1 cellular context compared by ENCODE assay signal in the genomic region with DNA sequence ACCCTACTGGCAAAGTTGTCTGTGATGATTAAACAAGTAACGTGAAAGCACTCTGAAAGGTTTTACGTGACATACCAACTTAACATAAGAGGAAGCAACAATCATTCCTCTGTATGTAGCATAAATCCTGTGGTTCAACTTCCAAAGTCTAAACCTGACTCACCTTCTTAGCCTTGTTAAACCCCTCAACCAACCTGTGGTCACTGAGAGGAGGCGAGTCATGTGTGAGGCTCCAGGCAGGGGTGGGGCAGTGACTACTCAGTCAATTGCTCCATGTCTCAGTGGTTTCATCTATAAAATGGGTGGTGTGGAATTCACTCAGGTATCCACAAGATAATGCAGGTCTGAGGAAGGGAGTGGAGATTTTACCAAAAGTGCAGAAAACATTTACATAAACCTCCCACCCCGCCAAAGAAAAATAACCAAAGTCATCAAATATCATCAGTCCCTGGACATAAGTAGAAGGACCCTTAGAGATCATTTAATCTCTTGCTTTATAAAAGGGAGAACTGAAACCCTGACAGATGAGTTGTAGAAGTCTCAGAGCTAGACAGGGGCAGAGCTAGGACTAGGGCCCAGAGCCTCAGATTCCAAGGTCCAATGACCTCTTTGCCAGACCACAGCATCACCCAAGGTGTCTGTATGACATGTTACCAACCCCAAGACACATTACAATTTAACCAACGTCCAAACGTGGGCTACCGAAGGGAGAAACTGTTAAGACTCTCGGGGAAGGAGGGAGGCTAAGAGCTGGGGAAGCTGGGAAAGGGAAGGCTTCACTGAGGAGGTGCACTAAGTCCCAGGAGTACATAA.
TF ChIP-seq lines count a peak whose summit lies in the region.

No MANE protein-coding gene starts in this region.

TF ChIP-seq in HepG2, 621 proteins besides CTCF, POLR2A, EP300 and RAD21 (continued from another document and continues in another):
- TF ChIP-seq, protein P1, sequence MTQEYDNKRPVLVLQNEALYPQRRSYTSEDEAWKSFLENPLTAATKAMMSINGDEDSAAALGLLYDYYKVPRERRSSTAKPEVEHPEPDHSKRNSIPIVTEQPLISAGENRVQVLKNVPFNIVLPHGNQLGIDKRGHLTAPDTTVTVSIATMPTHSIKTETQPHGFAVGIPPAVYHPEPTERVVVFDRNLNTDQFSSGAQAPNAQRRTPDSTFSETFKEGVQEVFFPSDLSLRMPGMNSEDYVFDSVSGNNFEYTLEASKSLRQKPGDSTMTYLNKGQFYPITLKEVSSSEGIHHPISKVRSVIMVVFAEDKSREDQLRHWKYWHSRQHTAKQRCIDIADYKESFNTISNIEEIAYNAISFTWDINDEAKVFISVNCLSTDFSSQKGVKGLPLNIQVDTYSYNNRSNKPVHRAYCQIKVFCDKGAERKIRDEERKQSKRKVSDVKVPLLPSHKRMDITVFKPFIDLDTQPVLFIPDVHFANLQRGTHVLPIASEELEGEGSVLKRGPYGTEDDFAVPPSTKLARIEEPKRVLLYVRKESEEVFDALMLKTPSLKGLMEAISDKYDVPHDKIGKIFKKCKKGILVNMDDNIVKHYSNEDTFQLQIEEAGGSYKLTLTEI (CRISPR knock-in tag; conservative IDR thresholded peaks at IDR 0.05) = no peak
- TF ChIP-seq POLR2G (IDR thresholded peaks at IDR 0.05; ENCODE audit: low read depth, low read length) (no peak), TARDBP (CRISPR knock-in tag; IDR thresholded peaks at IDR 0.05) (no peak), JUN (CRISPR knock-in tag; IDR thresholded peaks at IDR 0.05) (peak; percentile 5; the same call in 1 of the 2 replicates), ZNF629 (CRISPR knock-in tag; conservative IDR thresholded peaks at IDR 0.05) (peak; percentile 97), ELF3 (CRISPR knock-in tag; IDR thresholded peaks at IDR 0.05) (peak; percentile 41; the same call in 1 of the 2 replicates), ARNTL (CRISPR knock-in tag; IDR thresholded peaks at IDR 0.05) (no peak), ZNF614 (CRISPR knock-in tag; IDR thresholded peaks at IDR 0.05; ENCODE audit: borderline replicate concordance) (no peak), SATB2 (CRISPR knock-in tag; IDR thresholded peaks at IDR 0.05) (no peak), NCOA1 (CRISPR knock-in tag; IDR thresholded peaks at IDR 0.05) (no peak), TEAD3 (CRISPR knock-in tag; optimal IDR thresholded peaks at IDR 0.05; ENCODE audit: borderline replicate concordance) (peak; percentile 29), ZNF3 (CRISPR knock-in tag; IDR thresholded peaks at IDR 0.05) (peak; percentile 99), ZKSCAN8 (CRISPR knock-in tag; IDR thresholded peaks at IDR 0.05; ENCODE audit: borderline replicate concordance) (peak; percentile 18; the same call in 1 of the 2 replicates), STAT5B (CRISPR knock-in tag; IDR thresholded peaks at IDR 0.05) (no peak), RXRA (CRISPR knock-in tag; IDR thresholded peaks at IDR 0.05) (peak; percentile 27; the same call in 1 of the 2 replicates), ADNP (CRISPR knock-in tag; IDR thresholded peaks at IDR 0.05) (peak; percentile 82), ZNF30 (CRISPR knock-in tag; IDR thresholded peaks at IDR 0.05) (no peak), ZBTB20 (CRISPR knock-in tag; IDR thresholded peaks at IDR 0.05; ENCODE audit: borderline replicate concordance, low read depth) (no peak), CBFB (CRISPR knock-in tag; IDR thresholded peaks at IDR 0.05) (0 out of 2 replicates have a peak, but pooled peaks have one; percentile 33), MXI1 (IDR thresholded peaks at IDR 0.05; ENCODE audit: borderline replicate concordance, low read depth, low read length) (peak; percentile 41; the same call in 1 of the 3 replicates), NAIF1 (CRISPR knock-in tag; IDR thresholded peaks at IDR 0.05; ENCODE audit: borderline replicate concordance) (no peak), SMAD3 (CRISPR knock-in tag; IDR thresholded peaks at IDR 0.05) (0 out of 2 replicates have a peak, but pooled peaks have one; percentile 17), ZEB1 (IDR thresholded peaks at IDR 0.05; ENCODE audit: insufficient replicate concordance, low read depth) (no peak), MTA3 (CRISPR knock-in tag; IDR thresholded peaks at IDR 0.05) (no peak), SAP130 (CRISPR knock-in tag; IDR thresholded peaks at IDR 0.05; ENCODE audit: low read depth) (peak; percentile 25; the same call in 1 of the 2 replicates), ZFAT (CRISPR knock-in tag; conservative IDR thresholded peaks at IDR 0.05) (no peak), ZNF772 (CRISPR knock-in tag; IDR thresholded peaks at IDR 0.05) (no peak), CHD4 (IDR thresholded peaks at IDR 0.05; ENCODE audit: borderline replicate concordance, low read length) (no peak; the same call in none of the 2 replicates), ZNF709 (CRISPR knock-in tag; IDR thresholded peaks at IDR 0.05) (no peak), ZNF776 (CRISPR knock-in tag; IDR thresholded peaks at IDR 0.05) (no peak), TCF12 (IDR thresholded peaks at IDR 0.05) (no peak), TCF12 (CRISPR knock-in tag; IDR thresholded peaks at IDR 0.05) (no peak)
- TF ChIP-seq, protein P2, sequence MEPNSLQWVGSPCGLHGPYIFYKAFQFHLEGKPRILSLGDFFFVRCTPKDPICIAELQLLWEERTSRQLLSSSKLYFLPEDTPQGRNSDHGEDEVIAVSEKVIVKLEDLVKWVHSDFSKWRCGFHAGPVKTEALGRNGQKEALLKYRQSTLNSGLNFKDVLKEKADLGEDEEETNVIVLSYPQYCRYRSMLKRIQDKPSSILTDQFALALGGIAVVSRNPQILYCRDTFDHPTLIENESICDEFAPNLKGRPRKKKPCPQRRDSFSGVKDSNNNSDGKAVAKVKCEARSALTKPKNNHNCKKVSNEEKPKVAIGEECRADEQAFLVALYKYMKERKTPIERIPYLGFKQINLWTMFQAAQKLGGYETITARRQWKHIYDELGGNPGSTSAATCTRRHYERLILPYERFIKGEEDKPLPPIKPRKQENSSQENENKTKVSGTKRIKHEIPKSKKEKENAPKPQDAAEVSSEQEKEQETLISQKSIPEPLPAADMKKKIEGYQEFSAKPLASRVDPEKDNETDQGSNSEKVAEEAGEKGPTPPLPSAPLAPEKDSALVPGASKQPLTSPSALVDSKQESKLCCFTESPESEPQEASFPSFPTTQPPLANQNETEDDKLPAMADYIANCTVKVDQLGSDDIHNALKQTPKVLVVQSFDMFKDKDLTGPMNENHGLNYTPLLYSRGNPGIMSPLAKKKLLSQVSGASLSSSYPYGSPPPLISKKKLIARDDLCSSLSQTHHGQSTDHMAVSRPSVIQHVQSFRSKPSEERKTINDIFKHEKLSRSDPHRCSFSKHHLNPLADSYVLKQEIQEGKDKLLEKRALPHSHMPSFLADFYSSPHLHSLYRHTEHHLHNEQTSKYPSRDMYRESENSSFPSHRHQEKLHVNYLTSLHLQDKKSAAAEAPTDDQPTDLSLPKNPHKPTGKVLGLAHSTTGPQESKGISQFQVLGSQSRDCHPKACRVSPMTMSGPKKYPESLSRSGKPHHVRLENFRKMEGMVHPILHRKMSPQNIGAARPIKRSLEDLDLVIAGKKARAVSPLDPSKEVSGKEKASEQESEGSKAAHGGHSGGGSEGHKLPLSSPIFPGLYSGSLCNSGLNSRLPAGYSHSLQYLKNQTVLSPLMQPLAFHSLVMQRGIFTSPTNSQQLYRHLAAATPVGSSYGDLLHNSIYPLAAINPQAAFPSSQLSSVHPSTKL (CRISPR knock-in tag; IDR thresholded peaks at IDR 0.05) = peak; percentile 25; the same call in 1 of the 2 replicates
- TF ChIP-seq, protein P3, sequence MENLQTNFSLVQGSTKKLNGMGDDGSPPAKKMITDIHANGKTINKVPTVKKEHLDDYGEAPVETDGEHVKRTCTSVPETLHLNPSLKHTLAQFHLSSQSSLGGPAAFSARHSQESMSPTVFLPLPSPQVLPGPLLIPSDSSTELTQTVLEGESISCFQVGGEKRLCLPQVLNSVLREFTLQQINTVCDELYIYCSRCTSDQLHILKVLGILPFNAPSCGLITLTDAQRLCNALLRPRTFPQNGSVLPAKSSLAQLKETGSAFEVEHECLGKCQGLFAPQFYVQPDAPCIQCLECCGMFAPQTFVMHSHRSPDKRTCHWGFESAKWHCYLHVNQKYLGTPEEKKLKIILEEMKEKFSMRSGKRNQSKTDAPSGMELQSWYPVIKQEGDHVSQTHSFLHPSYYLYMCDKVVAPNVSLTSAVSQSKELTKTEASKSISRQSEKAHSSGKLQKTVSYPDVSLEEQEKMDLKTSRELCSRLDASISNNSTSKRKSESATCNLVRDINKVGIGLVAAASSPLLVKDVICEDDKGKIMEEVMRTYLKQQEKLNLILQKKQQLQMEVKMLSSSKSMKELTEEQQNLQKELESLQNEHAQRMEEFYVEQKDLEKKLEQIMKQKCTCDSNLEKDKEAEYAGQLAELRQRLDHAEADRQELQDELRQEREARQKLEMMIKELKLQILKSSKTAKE (CRISPR knock-in tag; IDR thresholded peaks at IDR 0.05; ENCODE audit: borderline replicate concordance) = no peak
- TF ChIP-seq, protein P4, sequence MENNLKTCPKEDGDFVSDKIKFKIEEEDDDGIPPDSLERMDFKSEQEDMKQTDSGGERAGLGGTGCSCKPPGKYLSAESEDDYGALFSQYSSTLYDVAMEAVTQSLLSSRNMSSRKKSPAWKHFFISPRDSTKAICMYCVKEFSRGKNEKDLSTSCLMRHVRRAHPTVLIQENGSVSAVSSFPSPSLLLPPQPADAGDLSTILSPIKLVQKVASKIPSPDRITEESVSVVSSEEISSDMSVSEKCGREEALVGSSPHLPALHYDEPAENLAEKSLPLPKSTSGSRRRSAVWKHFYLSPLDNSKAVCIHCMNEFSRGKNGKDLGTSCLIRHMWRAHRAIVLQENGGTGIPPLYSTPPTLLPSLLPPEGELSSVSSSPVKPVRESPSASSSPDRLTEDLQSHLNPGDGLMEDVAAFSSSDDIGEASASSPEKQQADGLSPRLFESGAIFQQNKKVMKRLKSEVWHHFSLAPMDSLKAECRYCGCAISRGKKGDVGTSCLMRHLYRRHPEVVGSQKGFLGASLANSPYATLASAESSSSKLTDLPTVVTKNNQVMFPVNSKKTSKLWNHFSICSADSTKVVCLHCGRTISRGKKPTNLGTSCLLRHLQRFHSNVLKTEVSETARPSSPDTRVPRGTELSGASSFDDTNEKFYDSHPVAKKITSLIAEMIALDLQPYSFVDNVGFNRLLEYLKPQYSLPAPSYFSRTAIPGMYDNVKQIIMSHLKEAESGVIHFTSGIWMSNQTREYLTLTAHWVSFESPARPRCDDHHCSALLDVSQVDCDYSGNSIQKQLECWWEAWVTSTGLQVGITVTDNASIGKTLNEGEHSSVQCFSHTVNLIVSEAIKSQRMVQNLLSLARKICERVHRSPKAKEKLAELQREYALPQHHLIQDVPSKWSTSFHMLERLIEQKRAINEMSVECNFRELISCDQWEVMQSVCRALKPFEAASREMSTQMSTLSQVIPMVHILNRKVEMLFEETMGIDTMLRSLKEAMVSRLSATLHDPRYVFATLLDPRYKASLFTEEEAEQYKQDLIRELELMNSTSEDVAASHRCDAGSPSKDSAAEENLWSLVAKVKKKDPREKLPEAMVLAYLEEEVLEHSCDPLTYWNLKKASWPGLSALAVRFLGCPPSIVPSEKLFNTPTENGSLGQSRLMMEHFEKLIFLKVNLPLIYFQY (CRISPR knock-in tag; IDR thresholded peaks at IDR 0.05; ENCODE audit: borderline replicate concordance) = 0 out of 2 replicates have a peak, but pooled peaks have one; percentile 30
- TF ChIP-seq, protein P5, sequence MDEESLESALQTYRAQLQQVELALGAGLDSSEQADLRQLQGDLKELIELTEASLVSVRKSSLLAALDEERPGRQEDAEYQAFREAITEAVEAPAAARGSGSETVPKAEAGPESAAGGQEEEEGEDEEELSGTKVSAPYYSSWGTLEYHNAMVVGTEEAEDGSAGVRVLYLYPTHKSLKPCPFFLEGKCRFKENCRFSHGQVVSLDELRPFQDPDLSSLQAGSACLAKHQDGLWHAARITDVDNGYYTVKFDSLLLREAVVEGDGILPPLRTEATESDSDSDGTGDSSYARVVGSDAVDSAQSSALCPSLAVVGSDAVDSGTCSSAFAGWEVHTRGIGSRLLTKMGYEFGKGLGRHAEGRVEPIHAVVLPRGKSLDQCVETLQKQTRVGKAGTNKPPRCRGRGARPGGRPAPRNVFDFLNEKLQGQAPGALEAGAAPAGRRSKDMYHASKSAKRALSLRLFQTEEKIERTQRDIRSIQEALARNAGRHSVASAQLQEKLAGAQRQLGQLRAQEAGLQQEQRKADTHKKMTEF (CRISPR knock-in tag; IDR thresholded peaks at IDR 0.05) = 0 out of 2 replicates have a peak, but pooled peaks have one; percentile 64
- TF ChIP-seq, protein P6, sequence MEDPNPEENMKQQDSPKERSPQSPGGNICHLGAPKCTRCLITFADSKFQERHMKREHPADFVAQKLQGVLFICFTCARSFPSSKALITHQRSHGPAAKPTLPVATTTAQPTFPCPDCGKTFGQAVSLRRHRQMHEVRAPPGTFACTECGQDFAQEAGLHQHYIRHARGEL (CRISPR knock-in tag; IDR thresholded peaks at IDR 0.05) = no peak
- TF ChIP-seq, protein P7, sequence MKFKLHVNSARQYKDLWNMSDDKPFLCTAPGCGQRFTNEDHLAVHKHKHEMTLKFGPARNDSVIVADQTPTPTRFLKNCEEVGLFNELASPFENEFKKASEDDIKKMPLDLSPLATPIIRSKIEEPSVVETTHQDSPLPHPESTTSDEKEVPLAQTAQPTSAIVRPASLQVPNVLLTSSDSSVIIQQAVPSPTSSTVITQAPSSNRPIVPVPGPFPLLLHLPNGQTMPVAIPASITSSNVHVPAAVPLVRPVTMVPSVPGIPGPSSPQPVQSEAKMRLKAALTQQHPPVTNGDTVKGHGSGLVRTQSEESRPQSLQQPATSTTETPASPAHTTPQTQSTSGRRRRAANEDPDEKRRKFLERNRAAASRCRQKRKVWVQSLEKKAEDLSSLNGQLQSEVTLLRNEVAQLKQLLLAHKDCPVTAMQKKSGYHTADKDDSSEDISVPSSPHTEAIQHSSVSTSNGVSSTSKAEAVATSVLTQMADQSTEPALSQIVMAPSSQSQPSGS (CRISPR knock-in tag; IDR thresholded peaks at IDR 0.05) = no peak
- TF ChIP-seq, protein P8, sequence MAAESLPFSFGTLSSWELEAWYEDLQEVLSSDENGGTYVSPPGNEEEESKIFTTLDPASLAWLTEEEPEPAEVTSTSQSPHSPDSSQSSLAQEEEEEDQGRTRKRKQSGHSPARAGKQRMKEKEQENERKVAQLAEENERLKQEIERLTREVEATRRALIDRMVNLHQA (CRISPR knock-in tag; IDR thresholded peaks at IDR 0.05) = no peak
- TF ChIP-seq, protein P9, sequence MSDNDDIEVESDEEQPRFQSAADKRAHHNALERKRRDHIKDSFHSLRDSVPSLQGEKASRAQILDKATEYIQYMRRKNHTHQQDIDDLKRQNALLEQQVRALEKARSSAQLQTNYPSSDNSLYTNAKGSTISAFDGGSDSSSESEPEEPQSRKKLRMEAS (IDR thresholded peaks at IDR 0.05) = peak; percentile 43; the same call in 1 of the 2 replicates
